In the genomic region with DNA sequence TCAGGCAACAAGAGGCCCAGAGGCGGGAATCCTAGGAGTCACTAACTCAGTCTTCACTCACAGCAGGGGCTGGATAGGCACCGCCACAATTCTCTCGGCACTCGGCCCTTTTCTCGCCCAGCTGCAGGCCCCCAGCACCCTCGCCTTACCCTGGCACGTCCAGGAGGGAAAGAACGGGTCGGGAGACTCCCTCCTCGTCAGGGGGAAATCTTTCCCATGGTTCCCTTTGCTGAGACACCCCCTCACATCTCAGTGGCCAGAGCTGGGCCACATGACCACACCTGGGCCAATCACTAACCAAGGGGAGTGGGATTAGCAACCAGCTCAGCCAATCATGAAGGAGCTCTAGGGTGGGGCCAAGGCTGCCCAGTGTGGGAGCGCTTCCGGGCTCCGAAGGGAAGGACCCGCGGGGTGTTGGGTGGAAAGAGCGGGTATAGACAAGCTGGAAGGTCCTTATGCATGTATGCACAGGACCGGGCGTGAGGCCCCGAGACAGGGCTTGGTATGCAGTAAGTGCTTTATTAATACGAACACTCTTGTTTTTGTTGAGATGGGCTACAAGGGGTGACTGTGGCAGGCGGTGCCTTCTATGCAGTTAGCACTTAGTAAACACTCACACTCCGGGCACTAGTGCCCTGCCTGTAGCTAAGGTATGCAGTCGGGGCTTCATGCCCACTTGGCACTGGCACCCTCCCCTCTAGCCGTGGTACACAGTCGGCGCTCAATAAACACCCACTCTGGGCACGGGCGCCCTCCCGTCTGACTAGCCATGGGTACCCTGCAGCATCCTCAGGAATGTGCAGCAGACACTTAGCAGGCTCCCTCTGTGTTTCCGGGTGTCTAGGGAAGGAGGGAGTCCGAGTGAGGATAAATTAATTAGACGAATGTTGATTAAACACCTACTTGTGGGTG, we compare ENCODE assay signal across 24 cellular contexts. TPM values are rescaled to one million over a fixed set of nuclear protein-coding genes. Genes with fewer than 3 reads are reported as not detected.
A peak's percentile ranks its signal among the peaks of the same experiment; 100 is the strongest.
DNase-seq lines count a peak whose midpoint lies in the region; ATAC-seq and TF ChIP-seq lines count a peak whose summit lies in the region.
"Had no signal": no experiment of that assay in that cellular context is flagged by ENCODE, and none has a peak within 500 bp of the region (broad histone marks: within the 10 kb centered on the region; RNA-seq: fewer than 3 reads in every experiment).

No MANE protein-coding gene starts in this region.

- H3K4me3 ChIP-seq in HCT116 (replicated peaks in 1 of 2; ENCODE audit: low read depth in 1 of 2, low read length in 2 of 2): no peak overlapping the region
- no peak overlapping the region for H3K4me3 ChIP-seq in sigmoid colon
- H3K4me3 ChIP-seq: breast epithelium, coronary artery, esophagus squamous epithelium had no signal

- no peaks in the 10 kb centered on the region for H3K4me1 Mint-ChIP-seq in central memory CD8-positive, alpha-beta T cell
- H3K4me1 Mint-ChIP-seq in activated CD4-positive, alpha-beta T cell treated with anti-CD3 and anti-CD28 coated beads, Interleukin-2, amount 10 ng/mL, durations not matched to agents 24 days and 14 days: no peaks in the 10 kb centered on the region
- H3K4me1 Mint-ChIP-seq: endodermal cell; naive thymus-derived CD4-positive, alpha-beta T cell had no signal

- H3K36me3 Mint-ChIP-seq in central memory CD8-positive, alpha-beta T cell (ENCODE audit: insufficient read depth): no peaks in the 10 kb centered on the region
- no peaks in the 10 kb centered on the region for H3K36me3 Mint-ChIP-seq in activated CD4-positive, alpha-beta T cell treated with anti-CD3 and anti-CD28 coated beads, Interleukin-2, amount 10 ng/mL, durations not matched to agents 24 days and 14 days (ENCODE audit: low read depth)
- H3K36me3 Mint-ChIP-seq: CD4-positive, alpha-beta memory T cell; naive thymus-derived CD4-positive, alpha-beta T cell had no signal

- TF ChIP-seq RAD21 in HCT116 (IDR thresholded peaks at IDR 0.05; ENCODE audit: low read depth): no peak

- H3K27ac Mint-ChIP-seq in central memory CD8-positive, alpha-beta T cell (ENCODE audit: low read depth): no peak overlapping the region
- no peak overlapping the region for H3K27ac Mint-ChIP-seq in activated CD4-positive, alpha-beta T cell treated with anti-CD3 and anti-CD28 coated beads, Interleukin-2, amount 10 ng/mL, durations not matched to agents 24 days and 14 days
- H3K27ac Mint-ChIP-seq: endodermal cell; naive thymus-derived CD4-positive, alpha-beta T cell had no signal

- H3K79me2 ChIP-seq in HCT116 (ENCODE audit: insufficient read depth, low read length): no peaks in the 10 kb centered on the region
- H3K79me2 ChIP-seq: parathyroid adenoma had no signal

- TF ChIP-seq POLR2A in HCT116 (IDR thresholded peaks at IDR 0.05; ENCODE audit: borderline replicate concordance, extremely low read depth, insufficient read depth, insufficient read length): no peak
- no peak for TF ChIP-seq POLR2A in sigmoid colon (IDR thresholded peaks at IDR 0.05)

- TF ChIP-seq CTCF in HCT116 (IDR thresholded peaks at IDR 0.05 in 2 of 3, conservative IDR thresholded peaks at IDR 0.05 in 1 of 3; ENCODE audit: borderline replicate concordance in 1 of 3, insufficient read depth in 1 of 3, low read depth in 2 of 3, low read length in 2 of 3): no peak
- no peak for TF ChIP-seq CTCF in sigmoid colon (IDR thresholded peaks at IDR 0.05)

- POLR2A ChIA-PET in HCT116 (lab: Charles Lee): no interaction called here

- no peak overlapping the region for H2AFZ ChIP-seq in HCT116 (ENCODE audit: low read depth, low read length, poor library complexity, severe bottlenecking)
- H2AFZ ChIP-seq: parathyroid adenoma had no signal

- no peaks in the 10 kb centered on the region for H3K9me3 Mint-ChIP-seq in central memory CD8-positive, alpha-beta T cell
- peaks cover under 1% of the 10 kb centered on the region for H3K9me3 Mint-ChIP-seq in activated CD4-positive, alpha-beta T cell treated with anti-CD3 and anti-CD28 coated beads, Interleukin-2, amount 10 ng/mL, durations not matched to agents 24 days and 14 days
- H3K9me3 Mint-ChIP-seq: activated T-cell treated with anti-CD3 and anti-CD28 coated beads, Interleukin-2, amount 50 U/mL, for 4 hours had no signal

- peak; percentile 70 for ATAC-seq in HCT116
- ATAC-seq in central memory CD8-positive, alpha-beta T cell (replicated peaks; ENCODE audit: extremely low read depth, poor library complexity, severe bottlenecking): no peak
- ATAC-seq: activated T-cell treated with anti-CD3 and anti-CD28 coated beads, Interleukin-2, amount 50 U/mL, for 4 hours had no signal

- DNase-seq in HCT116 (ENCODE audit: low read depth, low spot score) (no peak), NCI-H1930 (lab: John Stamatoyannopoulos, UW) (peak; percentile 85 to 93), sigmoid colon (peak; percentile 48)
- DNase-seq in central memory CD8-positive, alpha-beta T cell (ENCODE audit: low spot score in 2 of 2): no peak
- no peak for DNase-seq in activated CD4-positive, alpha-beta T cell treated with anti-CD3 and anti-CD28 coated beads, Interleukin-2, amount 10 ng/mL, durations not matched to agents 24 days and 14 days
- DNase-seq in activated CD8-positive, alpha-beta memory T cell treated with anti-CD3 and anti-CD28 coated beads, Interleukin-2, amount 50 U/mL, for 4 hours: no peak
- DNase-seq in activated naive CD4-positive, alpha-beta T cell (lab: John Stamatoyannopoulos, UW): no peak
- DNase-seq: activated CD8-positive, alpha-beta memory T cell treated with anti-CD3 and anti-CD28 coated beads for 24 hours; activated naive CD4-positive, alpha-beta T cell treated with Interleukin-2 at 50 U/mL for 16 hours; activated T-cell treated with anti-CD3 and anti-CD28 coated beads, Interleukin-2, amount 50 U/mL, for 4 hours; CD4-positive, alpha-beta memory T cell; endodermal cell; esophagus squamous epithelium; GDM1; HCEC 1CT; mesendoderm; naive thymus-derived CD4-positive, alpha-beta T cell; NCI-H510A treated with DMSO at 0.1 percent for 48 hours; T-helper 9 cell had no signal

- WGBS in sigmoid colon, 2 donors: 94% methylated on average over 32 of the region's 32 CpGs

- H3K36me3 ChIP-seq in HCT116 (ENCODE audit: control insufficient read depth in 1 of 2, insufficient read depth in 2 of 2, low read length in 2 of 2): no peaks in the 10 kb centered on the region
- H3K36me3 ChIP-seq in sigmoid colon: peaks cover 0 to 7% (median 0%) of the 10 kb centered on the region in 4 donors
- H3K36me3 ChIP-seq: breast epithelium had no signal

- H3K27me3 Mint-ChIP-seq in central memory CD8-positive, alpha-beta T cell: peaks cover 26% of the 10 kb centered on the region
- peaks cover 2% of the 10 kb centered on the region for H3K27me3 Mint-ChIP-seq in activated CD4-positive, alpha-beta T cell treated with anti-CD3 and anti-CD28 coated beads, Interleukin-2, amount 10 ng/mL, durations not matched to agents 24 days and 14 days

- no peak for TF ChIP-seq EP300 in sigmoid colon (IDR thresholded peaks at IDR 0.05)

- H3K4me1 ChIP-seq in HCT116 (ENCODE audit: control insufficient read depth in 1 of 2, insufficient read depth in 2 of 2, low read length in 2 of 2) (no peaks in the 10 kb centered on the region), sigmoid colon (no peaks in the 10 kb centered on the region)
- H3K4me1 ChIP-seq: breast epithelium, esophagus squamous epithelium, parathyroid adenoma had no signal

- RAD21 ChIA-PET in HCT116 (lab: Charles Lee; ENCODE audit: low non-redundant PET in 1 of 2, low total read pairs in 2 of 2, uncharacterized antibody in 2 of 2, unreplicated experiment in 2 of 2): no interaction called here

- H3K9me3 ChIP-seq in HCT116 (ENCODE audit: control insufficient read depth in 1 of 2, insufficient read depth in 1 of 2, low read depth in 1 of 2, low read length in 2 of 2) (no peaks in the 10 kb centered on the region), sigmoid colon (no peaks in the 10 kb centered on the region)
- H3K9me3 ChIP-seq: breast epithelium, esophagus squamous epithelium had no signal

- intact Hi-C loops in HCT116 (cut with micrococcal nuclease) (no loop called here), sigmoid colon (cut with DNase I) (no loop called here)
- intact Hi-C loops in activated CD4-positive, alpha-beta T cell treated with anti-CD3 and anti-CD28 coated beads, Interleukin-2, amount 10 ng/mL, durations not matched to agents 24 days and 14 days (cut with micrococcal nuclease): no loop called here

- H3K9ac ChIP-seq in HCT116 (ENCODE audit: low read length): no peak overlapping the region
- H3K9ac ChIP-seq: parathyroid adenoma had no signal

- BruUV-seq in HCT116 (replicated peaks; lab: Mats Ljungman, UMichigan): no TSS peak

- peaks cover 15% of the 10 kb centered on the region; the same call in 1 of the 2 replicates for H3K27me3 ChIP-seq in HCT116 (ENCODE audit: insufficient read depth, low read length)
- H3K27me3 ChIP-seq in sigmoid colon: no peaks in the 10 kb centered on the region

- no peaks in the 10 kb centered on the region for H3K9me2 ChIP-seq in HCT116 (ENCODE audit: insufficient read depth)

- H4K20me1 ChIP-seq in HCT116 (ENCODE audit: insufficient read depth): no peaks in the 10 kb centered on the region

- H3K27ac ChIP-seq in HCT116 (ENCODE audit: low read depth, low read length) (no peak overlapping the region), sigmoid colon (no peak overlapping the region)
- H3K27ac ChIP-seq: breast epithelium, coronary artery, esophagus squamous epithelium, parathyroid adenoma had no signal

- peak overlapping the region; percentile 52 for H3K4me3 Mint-ChIP-seq in central memory CD8-positive, alpha-beta T cell
- H3K4me3 Mint-ChIP-seq in activated CD4-positive, alpha-beta T cell treated with anti-CD3 and anti-CD28 coated beads, Interleukin-2, amount 10 ng/mL, durations not matched to agents 24 days and 14 days: no peak overlapping the region
- H3K4me3 Mint-ChIP-seq: activated T-cell treated with anti-CD3 and anti-CD28 coated beads, Interleukin-2, amount 50 U/mL, for 4 hours; CD4-positive, alpha-beta memory T cell; endodermal cell; naive thymus-derived CD4-positive, alpha-beta T cell had no signal

- CTCF ChIA-PET in HCT116 (lab: Charles Lee): no interaction called here

- no peak overlapping the region for H3K4me2 ChIP-seq in HCT116 (ENCODE audit: low read length)

TF ChIP-seq in HCT116, 20 proteins besides CTCF, POLR2A, EP300 and RAD21 (continues in another document):
- TF ChIP-seq FOSL1 (IDR thresholded peaks at IDR 0.05; ENCODE audit: low read depth) (no peak), CBX3 (IDR thresholded peaks at IDR 0.05; ENCODE audit: low read depth) (no peak), SP1 (IDR thresholded peaks at IDR 0.05; ENCODE audit: low read depth) (no peak), ELF1 (IDR thresholded peaks at IDR 0.05; ENCODE audit: borderline replicate concordance, low read depth) (no peak)
- TF ChIP-seq, protein P1, sequence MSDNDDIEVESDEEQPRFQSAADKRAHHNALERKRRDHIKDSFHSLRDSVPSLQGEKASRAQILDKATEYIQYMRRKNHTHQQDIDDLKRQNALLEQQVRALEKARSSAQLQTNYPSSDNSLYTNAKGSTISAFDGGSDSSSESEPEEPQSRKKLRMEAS (IDR thresholded peaks at IDR 0.05): no peak

RNA-seq across cellular contexts. Expression of a gene that starts 40.3 kb away (rescaled TPM):
- total RNA-seq in HCT116 (2021; ENCODE audit: unreplicated experiment) (0.44 TPM), sigmoid colon (10 to 100 TPM in 3 of 4 donors, 1 to 10 TPM in 1; 7.2 to 22.5 (median 14.2) TPM)
- polyA plus RNA-seq in HCT116 (2012): 0.32 and 0.43 TPM in 2 replicates
- polyA plus RNA-seq in sigmoid colon: 1 to 10 TPM in 2 of 3 donors, under 1 TPM in 1; 0.46 to 3.8 (median 3.0) TPM
- total RNA-seq in activated CD4-positive, alpha-beta T cell treated with anti-CD3 and anti-CD28 coated beads, Interleukin-2, amount 10 ng/mL, durations not matched to agents 24 days and 14 days: 0.84 and 0.95 TPM in 2 replicates
- total RNA-seq: CD4-positive, alpha-beta memory T cell; HT1080 had no signal
- polyA plus RNA-seq: CD4-positive, alpha-beta memory T cell; keratinocyte; naive thymus-derived CD4-positive, alpha-beta T cell had no signal

Comparison
In these comparisons a context has a peak if more than half of its experiments do, and no peak if none do; other contexts are left out.
1. DNase-seq: peak in NCI-H1930 (2 of 2) and sigmoid colon (single experiment); none in HCT116 (single experiment), central memory CD8-positive, alpha-beta T cell (0 of 2), activated CD4-positive, alpha-beta T cell treated with anti-CD3 and anti-CD28 coated beads, Interleukin-2, amount 10 ng/mL, durations not matched to agents 24 days and 14 days (single experiment), activated CD8-positive, alpha-beta memory T cell treated with anti-CD3 and anti-CD28 coated beads, Interleukin-2, amount 50 U/mL, for 4 hours (single experiment) and activated naive CD4-positive, alpha-beta T cell (0 of 4).